23 cellular contexts compared by ENCODE assay signal in the genomic region with DNA sequence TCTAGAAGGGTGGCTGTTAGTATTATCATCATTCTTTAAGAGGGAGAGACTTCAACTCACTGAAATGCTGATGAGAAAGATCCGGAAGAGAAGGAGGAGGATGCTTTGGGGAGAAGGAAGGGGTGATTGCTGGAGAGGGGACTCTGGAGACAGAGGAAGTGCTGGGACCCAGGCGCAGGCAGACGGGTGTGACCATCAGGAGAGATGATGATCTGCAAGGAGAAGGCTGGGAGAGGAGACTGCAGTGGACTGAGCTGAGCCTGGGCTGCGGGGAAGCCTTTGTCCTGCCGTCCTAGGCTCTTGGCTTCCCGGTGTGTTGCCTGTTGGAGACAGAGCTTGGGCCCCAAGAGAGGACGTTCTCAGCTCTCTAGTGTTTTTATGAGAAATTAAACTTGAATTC. TPM values are rescaled to one million over a fixed set of nuclear protein-coding genes. Genes with fewer than 3 reads are reported as not detected.
A peak's percentile ranks its signal among the peaks of the same experiment; 100 is the strongest.
DNase-seq lines count a peak whose midpoint lies in the region; ATAC-seq, FAIRE-seq and TF ChIP-seq lines count a peak whose summit lies in the region.
"Had no signal": no experiment of that assay in that cellular context is flagged by ENCODE, and none has a peak within 500 bp of the region (broad histone marks: within the 10 kb centered on the region; RNA-seq: fewer than 3 reads in every experiment).

No MANE protein-coding gene starts in this region.

- H3K9ac ChIP-seq in HCT116 (ENCODE audit: low read length), result no peak overlapping the region
- H3K9ac ChIP-seq in astrocyte (ENCODE audit: low read length), result no peak overlapping the region
- H3K9ac ChIP-seq in mesenchymal stem cell (ENCODE audit: low read length), result no peak overlapping the region

- H3K79me2 ChIP-seq in HCT116 (ENCODE audit: insufficient read depth, low read length), result no peaks in the 10 kb centered on the region
- H3K79me2 ChIP-seq in astrocyte (ENCODE audit: insufficient read depth, low read length), result no peaks in the 10 kb centered on the region

- no peak for TF ChIP-seq EP300 in A549 (IDR thresholded peaks at IDR 0.05)

- DNase-seq in A549 (ENCODE audit: low read depth in 1 of 2, low spot score in 1 of 2) (no peak), HCT116 (ENCODE audit: low read depth, low spot score) (no peak), astrocyte (ENCODE audit: low read depth) (no peak), mesenchymal stem cell (no peak), cerebellar nuclear complex (lab: John Stamatoyannopoulos, UW) (no peak), progenitor cell of endocrine pancreas (ENCODE audit: low spot score, unreplicated experiment) (no peak)
- DNase-seq: 8988T; CD4-positive, CD25-positive, alpha-beta regulatory T cell; DMS79; GOT3; KG1; NCI-H1105 treated with DMSO at 0.1 percent for 48 hours; NCI-H2029 treated with DMSO at 0.1 percent for 48 hours; NCI-H345; NCI-H524; NCI-H774; SJCRH30; T-cell had no signal

- no peak overlapping the region for H2BK5ac ChIP-seq in mesenchymal stem cell (ENCODE audit: low read depth, low read length, poor library complexity, severe bottlenecking)

- H3K4me3 Mint-ChIP-seq in astrocyte (ENCODE audit: unreplicated experiment) (no peak overlapping the region), progenitor cell of endocrine pancreas (ENCODE audit: low read depth) (no peak overlapping the region)
- H3K4me3 Mint-ChIP-seq: CD4-positive, CD25-positive, alpha-beta regulatory T cell; T-cell had no signal

- no peaks in the 10 kb centered on the region for H3K9me2 ChIP-seq in HCT116 (ENCODE audit: insufficient read depth)

- no peak overlapping the region for H3K14ac ChIP-seq in mesenchymal stem cell (ENCODE audit: low read length in 2 of 2)

- no peak for TF ChIP-seq CTCF in A549 (IDR thresholded peaks at IDR 0.05)
- TF ChIP-seq CTCF in HCT116 (IDR thresholded peaks at IDR 0.05 in 2 of 3, conservative IDR thresholded peaks at IDR 0.05 in 1 of 3; ENCODE audit: borderline replicate concordance in 1 of 3, insufficient read depth in 1 of 3, low read depth in 2 of 3, low read length in 2 of 3), result no peak
- TF ChIP-seq CTCF in astrocyte (IDR thresholded peaks at IDR 0.05; ENCODE audit: insufficient read depth, low read depth, low read length), result no peak
- TF ChIP-seq CTCF in progenitor cell of endocrine pancreas (IDR thresholded peaks at IDR 0.05; ENCODE audit: unreplicated experiment), result no peak

- TF ChIP-seq POLR2A in A549 (IDR thresholded peaks at IDR 0.05; ENCODE audit: low read length) (no peak), HCT116 (IDR thresholded peaks at IDR 0.05; ENCODE audit: borderline replicate concordance, extremely low read depth, insufficient read depth, insufficient read length) (no peak)

- H3K23ac ChIP-seq in mesenchymal stem cell (ENCODE audit: low read length in 2 of 2), result no peak overlapping the region

- intact Hi-C loops in HCT116 (cut with micrococcal nuclease), result no loop called here

- H2AFZ ChIP-seq in HCT116 (ENCODE audit: low read depth, low read length, poor library complexity, severe bottlenecking), result no peak overlapping the region
- no peak overlapping the region for H2AFZ ChIP-seq in astrocyte (ENCODE audit: low read depth, low read length)
- H2AFZ ChIP-seq in mesenchymal stem cell (ENCODE audit: low read depth, low read length), result peak overlapping the region; percentile 34

- peak overlapping the region; percentile 33 for H2AK5ac ChIP-seq in mesenchymal stem cell (ENCODE audit: low read length, severe bottlenecking)

- RAD21 ChIA-PET in HCT116 (lab: Charles Lee; ENCODE audit: low non-redundant PET in 1 of 2, low total read pairs in 2 of 2, uncharacterized antibody in 2 of 2, unreplicated experiment in 2 of 2), result no interaction called here

- peak overlapping the region; percentile 24 to 80 for H2BK12ac ChIP-seq in mesenchymal stem cell (ENCODE audit: low read length in 2 of 2)

- H3K4me1 ChIP-seq in A549 (peaks cover 21% of the 10 kb centered on the region), HCT116 (ENCODE audit: control insufficient read depth in 1 of 2, insufficient read depth in 2 of 2, low read length in 2 of 2) (peaks cover 27 to 43% of the 10 kb centered on the region in 2 experiments), astrocyte (ENCODE audit: insufficient read depth, low read length) (peaks cover 25% of the 10 kb centered on the region), mesenchymal stem cell (ENCODE audit: control insufficient read depth, insufficient read depth, low read depth, low read length) (peaks cover 23% of the 10 kb centered on the region)
- H3K4me1 ChIP-seq: SJCRH30 had no signal

- H3K18ac ChIP-seq in mesenchymal stem cell (ENCODE audit: low read depth in 1 of 2, low read length in 2 of 2), result peak overlapping the region; percentile 69 to 76

- peak overlapping the region; percentile 72 for H3K27ac Mint-ChIP-seq in astrocyte (ENCODE audit: unreplicated experiment)
- no peak overlapping the region for H3K27ac Mint-ChIP-seq in progenitor cell of endocrine pancreas
- H3K27ac Mint-ChIP-seq: T-cell had no signal

- peak overlapping the region; percentile 72 for H4K8ac ChIP-seq in mesenchymal stem cell (ENCODE audit: low read length)

- no peaks in the 10 kb centered on the region for H3K27me3 ChIP-seq in HCT116 (ENCODE audit: insufficient read depth, low read length)
- H3K27me3 ChIP-seq in astrocyte (ENCODE audit: insufficient read depth, low read length), result peaks cover 8% of the 10 kb centered on the region
- H3K27me3 ChIP-seq in mesenchymal stem cell (ENCODE audit: control insufficient read depth in 1 of 2, insufficient read depth in 1 of 2, low read length in 2 of 2), result peaks cover 2 to 37% of the 10 kb centered on the region in 2 experiments

- H3K36me3 ChIP-seq in HCT116 (ENCODE audit: control insufficient read depth in 1 of 2, insufficient read depth in 2 of 2, low read length in 2 of 2) (no peaks in the 10 kb centered on the region), astrocyte (ENCODE audit: insufficient read depth, low read length) (no peaks in the 10 kb centered on the region), mesenchymal stem cell (ENCODE audit: control insufficient read depth in 1 of 2, insufficient read depth in 2 of 2, low read depth in 1 of 2, low read length in 2 of 2) (no peaks in the 10 kb centered on the region)
- H3K36me3 ChIP-seq: SJCRH30 had no signal

- H2BK15ac ChIP-seq in mesenchymal stem cell (ENCODE audit: low read depth, poor library complexity, severe bottlenecking), result peak overlapping the region; percentile 99

- peak overlapping the region; percentile 24 to 90; a peak in 3 of 6 replicates for H3K27ac ChIP-seq in A549
- peak overlapping the region; percentile 89; the same call in 1 of the 2 replicates for H3K27ac ChIP-seq in HCT116 (ENCODE audit: low read depth, low read length)
- no peak overlapping the region for H3K27ac ChIP-seq in astrocyte (ENCODE audit: low read depth, low read length)
- no peak overlapping the region for H3K27ac ChIP-seq in mesenchymal stem cell (ENCODE audit: low read length, poor library complexity, severe bottlenecking)
- H3K27ac ChIP-seq: SJCRH30 had no signal

- peak overlapping the region; percentile 7; the same call in 1 of the 3 replicates for H3K4me2 ChIP-seq in A549
- H3K4me2 ChIP-seq in HCT116 (ENCODE audit: low read length), result peak overlapping the region; percentile 0; the same call in 1 of the 2 replicates
- no peak overlapping the region for H3K4me2 ChIP-seq in astrocyte (ENCODE audit: low read length)
- no peak overlapping the region for H3K4me2 ChIP-seq in mesenchymal stem cell (ENCODE audit: low read length, poor library complexity, severe bottlenecking)

- FAIRE-seq in A549 (lab: Jason Lieb, UNC) (no peak), astrocyte (lab: Jason Lieb, UNC) (no peak)
- FAIRE-seq: GM12878, HepG2, RCC 7860 had no signal

- TF ChIP-seq RAD21 in A549 (conservative IDR thresholded peaks at IDR 0.05 in 1 of 2, IDR thresholded peaks at IDR 0.05 in 1 of 2), result no peak
- TF ChIP-seq RAD21 in HCT116 (IDR thresholded peaks at IDR 0.05; ENCODE audit: low read depth), result no peak

- no peaks in the 10 kb centered on the region for H3K79me1 ChIP-seq in mesenchymal stem cell (replicated peaks; ENCODE audit: low read length, poor library complexity, severe bottlenecking)

- no TSS peak for BruUV-seq in HCT116 (replicated peaks; lab: Mats Ljungman, UMichigan)

- H3K36me3 Mint-ChIP-seq in astrocyte (ENCODE audit: low read depth, unreplicated experiment) (no peaks in the 10 kb centered on the region), progenitor cell of endocrine pancreas (ENCODE audit: insufficient read depth) (no peaks in the 10 kb centered on the region)
- H3K36me3 Mint-ChIP-seq: T-cell had no signal

- 82% methylated on average over 7 of the region's 7 CpGs for WGBS in A549 (ENCODE audit: missing lambda C conversion rate)
- WGBS in mesenchymal stem cell, result 47% methylated on average over 6 of the region's 7 CpGs

- ATAC-seq in A549 (no peak), HCT116 (no peak), GM19455 (IDR thresholded peaks at IDR 0.05; ENCODE audit: unreplicated experiment) (no peak)
- ATAC-seq: GM12878, HepG2, T-cell had no signal

- POLR2A ChIA-PET in A549 (lab: Yijun Ruan, JAX), result no interaction called here
- POLR2A ChIA-PET in HCT116 (lab: Charles Lee), result no interaction called here

- H3K27me3 Mint-ChIP-seq in astrocyte (ENCODE audit: low read depth, unreplicated experiment) (peaks cover 19% of the 10 kb centered on the region), progenitor cell of endocrine pancreas (peaks cover 39% of the 10 kb centered on the region)

- H3K9me3 Mint-ChIP-seq in astrocyte (ENCODE audit: unreplicated experiment), result peaks cover 2% of the 10 kb centered on the region
- no peaks in the 10 kb centered on the region for H3K9me3 Mint-ChIP-seq in progenitor cell of endocrine pancreas (ENCODE audit: low read depth)
- H3K9me3 Mint-ChIP-seq: T-cell had no signal

- CTCF ChIA-PET in A549 (lab: Yijun Ruan, JAX) (interaction anchor here (2.3 kb wide), 1 partner anchor 19 kb away, joined by 9 read pairs; no protein-coding TSS in a partner anchor), HCT116 (lab: Charles Lee) (no interaction called here)

- no peak overlapping the region for H2BK120ac ChIP-seq in mesenchymal stem cell (ENCODE audit: low read depth, low read length)

- peak overlapping the region; percentile 53 for H4K91ac ChIP-seq in mesenchymal stem cell (ENCODE audit: low read length)

- peaks cover 28% of the 10 kb centered on the region for H3K4me1 Mint-ChIP-seq in astrocyte (ENCODE audit: low read depth, unreplicated experiment)
- H3K4me1 Mint-ChIP-seq in progenitor cell of endocrine pancreas (ENCODE audit: low read depth), result no peaks in the 10 kb centered on the region
- H3K4me1 Mint-ChIP-seq: CD4-positive, CD25-positive, alpha-beta regulatory T cell; T-cell had no signal

- H3K4me3 ChIP-seq in A549 (no peak overlapping the region), HCT116 (replicated peaks in 1 of 2; ENCODE audit: low read depth in 1 of 2, low read length in 2 of 2) (no peak overlapping the region), astrocyte (ENCODE audit: insufficient read depth, low read depth, low read length) (no peak overlapping the region), mesenchymal stem cell (ENCODE audit: insufficient read depth in 1 of 2, low read depth in 1 of 2, low read length in 2 of 2) (no peak overlapping the region)
- H3K4me3 ChIP-seq: GM12878, SJCRH30 had no signal

- H3K9me3 ChIP-seq in A549 (0 out of 3 replicates have a peak, but pooled peaks cover 4% of the 10 kb centered on the region), HCT116 (ENCODE audit: control insufficient read depth in 1 of 2, insufficient read depth in 1 of 2, low read depth in 1 of 2, low read length in 2 of 2) (peaks cover 0 to 6% of the 10 kb centered on the region in 2 experiments; a peak in 1 of 4 replicates), astrocyte (ENCODE audit: insufficient read depth, low read depth, low read length) (peaks cover 4% of the 10 kb centered on the region), mesenchymal stem cell (ENCODE audit: control insufficient read depth, low read length) (peaks cover 6% of the 10 kb centered on the region)
- H3K9me3 ChIP-seq: SJCRH30 had no signal

- H4K20me1 ChIP-seq in HCT116 (ENCODE audit: insufficient read depth), result no peaks in the 10 kb centered on the region
- no peaks in the 10 kb centered on the region for H4K20me1 ChIP-seq in astrocyte (ENCODE audit: insufficient read depth, low read length)

- H3K4ac ChIP-seq in mesenchymal stem cell (ENCODE audit: low read depth in 1 of 2, low read length in 2 of 2), result peak overlapping the region; percentile 50 to 79

RNA-seq across cellular contexts. Expression of a gene that starts 22.6 kb away (rescaled TPM):
- polyA plus RNA-seq in A549 (2011; rRNA removed) (0.61 and 0.93 TPM in 2 replicates), A549 (2017; fragmentation: RNase III; extraction: RNeasy Plus Mini Kit Qiagen cat#74134 plus additional on column Dnase treatment) (1.2 to 1.4 TPM (median 1.3 TPM) in 3 replicates)
- 0.54 and 0.76 TPM in 2 replicates for polyA plus RNA-seq in A549 (2012; cell fraction: cytosol; rRNA removed)
- 0.86 and 1.2 TPM in 2 replicates for polyA plus RNA-seq in A549 (2012; cell fraction: nucleus; rRNA removed)
- polyA minus RNA-seq in A549 (2011; rRNA and poly(A)+ RNA removed), result 1.1 and 1.4 TPM in 2 replicates
- total RNA-seq in HCT116 (2021; ENCODE audit: unreplicated experiment) (2.4 TPM), astrocyte (0.16 and 0.17 TPM in 2 replicates), progenitor cell of endocrine pancreas (0.07 TPM in 1 of 2 replicates, not detected in the other)
- polyA plus RNA-seq in HCT116 (2012), result 2.2 and 2.5 TPM in 2 replicates
- polyA plus RNA-seq in mesenchymal stem cell (2013, experiment 1 of 2), result 0.58 TPM
- polyA plus RNA-seq in mesenchymal stem cell (2013, experiment 2 of 2), result 0.51 TPM
- total RNA-seq: GM12878, HepG2, SJCRH30 had no signal
- polyA plus RNA-seq: HepG2 had no signal

RNA-seq across cellular contexts. Expression of a gene that starts 53.9 kb away (rescaled TPM):
- polyA plus RNA-seq in A549 (2011; rRNA removed), result 9.5 and 12.1 TPM in 2 replicates
- 12.3 and 14.1 TPM in 2 replicates for polyA plus RNA-seq in A549 (2012; cell fraction: cytosol; rRNA removed)
- polyA plus RNA-seq in A549 (2012; cell fraction: nucleus; rRNA removed), result 7.0 and 10.8 TPM in 2 replicates
- polyA plus RNA-seq in A549 (2017; fragmentation: RNase III; extraction: RNeasy Plus Mini Kit Qiagen cat#74134 plus additional on column Dnase treatment), result 6.9 to 9.2 TPM (median 8.5 TPM) in 3 replicates
- polyA minus RNA-seq in A549 (2011; rRNA and poly(A)+ RNA removed), result 2.7 and 4.3 TPM in 2 replicates
- total RNA-seq in HCT116 (2021; ENCODE audit: unreplicated experiment), result 1.5 TPM
- 2.3 and 3.3 TPM in 2 replicates for polyA plus RNA-seq in HCT116 (2012)
- total RNA-seq in astrocyte, result not detected in 2 replicates
- polyA plus RNA-seq in mesenchymal stem cell (2013, experiment 1 of 2), result not detected
- not detected for polyA plus RNA-seq in mesenchymal stem cell (2013, experiment 2 of 2)
- not detected in 2 replicates for total RNA-seq in progenitor cell of endocrine pancreas
- total RNA-seq: CD4-positive, CD25-positive, alpha-beta regulatory T cell; HepG2; OCI-LY7; T-cell had no signal
- polyA plus RNA-seq: CD4-positive, CD25-positive, alpha-beta regulatory T cell had no signal

Comparison
In these comparisons a context has a peak if more than half of its experiments do, and no peak if none do; other contexts are left out.
1. H3K27ac ChIP-seq: peak in A549 (2 of 2) and HCT116 (single experiment); none in astrocyte (single experiment) and mesenchymal stem cell (single experiment).
2. H3K4me2 ChIP-seq: peak in A549 (single experiment) and HCT116 (single experiment); none in astrocyte (single experiment) and mesenchymal stem cell (single experiment).